ENCODE assay signal across 1 cellular context in the genomic region with DNA sequence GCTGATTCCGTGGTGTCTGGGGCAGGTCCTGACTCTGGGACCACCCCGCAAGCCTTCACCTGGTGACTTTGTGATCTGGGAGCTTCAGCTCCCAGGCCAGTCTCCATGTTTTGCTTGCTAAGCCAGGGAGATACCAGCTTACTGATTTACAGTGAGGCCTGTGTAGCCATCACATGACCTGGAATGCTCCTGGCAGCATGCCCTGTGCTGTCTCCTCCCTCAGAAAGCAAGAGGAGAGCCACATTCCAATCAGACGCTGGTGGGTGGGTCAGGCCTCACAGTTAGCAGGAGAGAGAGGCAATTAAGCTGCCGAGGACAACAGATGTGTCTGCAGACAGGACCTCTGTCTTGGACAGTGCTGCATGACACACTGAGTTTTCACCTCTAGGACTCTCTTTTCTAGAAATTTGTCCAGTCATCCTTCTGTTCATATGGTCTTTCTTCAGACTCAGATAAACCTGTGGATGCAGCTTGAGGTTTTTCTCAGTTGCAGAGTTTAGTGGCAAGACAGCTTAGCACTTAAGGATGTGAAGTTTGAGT.
TF ChIP-seq lines count a peak whose summit lies in the region.

No MANE protein-coding gene starts in this region.

TF ChIP-seq in HepG2, 621 proteins besides CTCF, POLR2A, EP300 and RAD21 (continued from another document and continues in another):
- TF ChIP-seq, protein P1, sequence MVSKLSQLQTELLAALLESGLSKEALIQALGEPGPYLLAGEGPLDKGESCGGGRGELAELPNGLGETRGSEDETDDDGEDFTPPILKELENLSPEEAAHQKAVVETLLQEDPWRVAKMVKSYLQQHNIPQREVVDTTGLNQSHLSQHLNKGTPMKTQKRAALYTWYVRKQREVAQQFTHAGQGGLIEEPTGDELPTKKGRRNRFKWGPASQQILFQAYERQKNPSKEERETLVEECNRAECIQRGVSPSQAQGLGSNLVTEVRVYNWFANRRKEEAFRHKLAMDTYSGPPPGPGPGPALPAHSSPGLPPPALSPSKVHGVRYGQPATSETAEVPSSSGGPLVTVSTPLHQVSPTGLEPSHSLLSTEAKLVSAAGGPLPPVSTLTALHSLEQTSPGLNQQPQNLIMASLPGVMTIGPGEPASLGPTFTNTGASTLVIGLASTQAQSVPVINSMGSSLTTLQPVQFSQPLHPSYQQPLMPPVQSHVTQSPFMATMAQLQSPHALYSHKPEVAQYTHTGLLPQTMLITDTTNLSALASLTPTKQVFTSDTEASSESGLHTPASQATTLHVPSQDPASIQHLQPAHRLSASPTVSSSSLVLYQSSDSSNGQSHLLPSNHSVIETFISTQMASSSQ (IDR thresholded peaks at IDR 0.05; ENCODE audit: low read depth), result peak; percentile 58; the same call in 1 of the 2 replicates
- TF ChIP-seq, protein P1 (CRISPR knock-in tag; IDR thresholded peaks at IDR 0.05; ENCODE audit: borderline replicate concordance), result peak; percentile 76; the same call in 1 of the 2 replicates
- TF ChIP-seq NCOR1 (IDR thresholded peaks at IDR 0.05; ENCODE audit: borderline replicate concordance, low read length) (no peak), SP5 (CRISPR knock-in tag; IDR thresholded peaks at IDR 0.05; ENCODE audit: borderline replicate concordance, low read depth) (peak; percentile 76), HES4 (CRISPR knock-in tag; IDR thresholded peaks at IDR 0.05; ENCODE audit: borderline replicate concordance) (no peak), MZF1 (CRISPR knock-in tag; IDR thresholded peaks at IDR 0.05; ENCODE audit: borderline replicate concordance) (no peak), ZNF556 (CRISPR knock-in tag; IDR thresholded peaks at IDR 0.05; ENCODE audit: borderline replicate concordance) (no peak), NKX3-1 (CRISPR knock-in tag; IDR thresholded peaks at IDR 0.05) (no peak), ZNF3 (CRISPR knock-in tag; IDR thresholded peaks at IDR 0.05) (no peak), RARA (CRISPR knock-in tag; IDR thresholded peaks at IDR 0.05) (no peak), IKZF4 (CRISPR knock-in tag; IDR thresholded peaks at IDR 0.05; ENCODE audit: borderline replicate concordance, low read depth, not compliant biosample characterization) (no peak), ZBTB8A (CRISPR knock-in tag; IDR thresholded peaks at IDR 0.05; ENCODE audit: borderline replicate concordance, low read depth) (no peak), KLF16 (CRISPR knock-in tag; IDR thresholded peaks at IDR 0.05) (0 out of 4 replicates have a peak, but pooled peaks of 1 of the 2 experiments have one; percentile 30), ZFX (CRISPR knock-in tag; IDR thresholded peaks at IDR 0.05; ENCODE audit: low read depth) (peak; percentile 78), SOX5 (CRISPR knock-in tag; IDR thresholded peaks at IDR 0.05; ENCODE audit: borderline replicate concordance) (peak; percentile 68; the same call in 1 of the 2 replicates), ZNF772 (CRISPR knock-in tag; IDR thresholded peaks at IDR 0.05) (peak; percentile 53; the same call in 1 of the 2 replicates), ZNF543 (CRISPR knock-in tag; IDR thresholded peaks at IDR 0.05) (no peak), MED1 (CRISPR knock-in tag; IDR thresholded peaks at IDR 0.05) (peak; percentile 51), SATB2 (CRISPR knock-in tag; IDR thresholded peaks at IDR 0.05) (no peak), MTF1 (CRISPR knock-in tag; IDR thresholded peaks at IDR 0.05) (no peak), ZNF329 (CRISPR knock-in tag; IDR thresholded peaks at IDR 0.05; ENCODE audit: low read depth) (no peak), CHD4 (IDR thresholded peaks at IDR 0.05; ENCODE audit: borderline replicate concordance, low read length) (no peak), NCOA2 (CRISPR knock-in tag; IDR thresholded peaks at IDR 0.05) (peak; percentile 48; the same call in 1 of the 2 replicates), ZNF235 (CRISPR knock-in tag; IDR thresholded peaks at IDR 0.05; ENCODE audit: borderline replicate concordance) (no peak), MIXL1 (CRISPR knock-in tag; IDR thresholded peaks at IDR 0.05) (peak; percentile 46; the same call in 1 of the 2 replicates), REPIN1 (CRISPR knock-in tag; IDR thresholded peaks at IDR 0.05; ENCODE audit: borderline replicate concordance, low read depth) (peak; percentile 57; the same call in 1 of the 2 replicates), HDAC6 (IDR thresholded peaks at IDR 0.05; ENCODE audit: low read depth, low read length) (no peak), KDM5B (CRISPR knock-in tag; IDR thresholded peaks at IDR 0.05; ENCODE audit: borderline replicate concordance) (peak; percentile 62; the same call in 1 of the 2 replicates), TBL1XR1 (IDR thresholded peaks at IDR 0.05; ENCODE audit: borderline replicate concordance, low read length, partially characterized antibody) (no peak), DMAP1 (CRISPR knock-in tag; IDR thresholded peaks at IDR 0.05) (peak; percentile 48; the same call in 1 of the 2 replicates), ZNF878 (CRISPR knock-in tag; IDR thresholded peaks at IDR 0.05) (no peak), PRPF4 (IDR thresholded peaks at IDR 0.05; ENCODE audit: low read depth, low read length, poor library complexity, severe bottlenecking) (no peak), ZNF282 (IDR thresholded peaks at IDR 0.05; ENCODE audit: partially characterized antibody) (no peak), ZFP41 (CRISPR knock-in tag; IDR thresholded peaks at IDR 0.05; ENCODE audit: borderline replicate concordance) (no peak), ZNF777 (CRISPR knock-in tag; IDR thresholded peaks at IDR 0.05) (peak; percentile 38), MIER3 (CRISPR knock-in tag; IDR thresholded peaks at IDR 0.05; ENCODE audit: borderline replicate concordance) (no peak), SIX1 (CRISPR knock-in tag; IDR thresholded peaks at IDR 0.05; ENCODE audit: borderline replicate concordance) (no peak), MYC (CRISPR knock-in tag; IDR thresholded peaks at IDR 0.05; ENCODE audit: borderline replicate concordance) (peak; percentile 49; the same call in 1 of the 2 replicates), NFE2L1 (CRISPR knock-in tag; IDR thresholded peaks at IDR 0.05; ENCODE audit: borderline replicate concordance) (no peak), POLR2AphosphoS2 (IDR thresholded peaks at IDR 0.05; ENCODE audit: low read depth, low read length) (no peak), ZNF232 (CRISPR knock-in tag; IDR thresholded peaks at IDR 0.05; ENCODE audit: borderline replicate concordance) (no peak), MTA1 (CRISPR knock-in tag; IDR thresholded peaks at IDR 0.05; ENCODE audit: borderline replicate concordance) (no peak)
- TF ChIP-seq, protein P2, sequence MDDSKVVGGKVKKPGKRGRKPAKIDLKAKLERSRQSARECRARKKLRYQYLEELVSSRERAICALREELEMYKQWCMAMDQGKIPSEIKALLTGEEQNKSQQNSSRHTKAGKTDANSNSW (CRISPR knock-in tag; IDR thresholded peaks at IDR 0.05; ENCODE audit: borderline replicate concordance), result no peak
- TF ChIP-seq, protein P3, sequence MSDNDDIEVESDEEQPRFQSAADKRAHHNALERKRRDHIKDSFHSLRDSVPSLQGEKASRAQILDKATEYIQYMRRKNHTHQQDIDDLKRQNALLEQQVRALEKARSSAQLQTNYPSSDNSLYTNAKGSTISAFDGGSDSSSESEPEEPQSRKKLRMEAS (IDR thresholded peaks at IDR 0.05), result peak; percentile 57
- TF ChIP-seq, protein P4, sequence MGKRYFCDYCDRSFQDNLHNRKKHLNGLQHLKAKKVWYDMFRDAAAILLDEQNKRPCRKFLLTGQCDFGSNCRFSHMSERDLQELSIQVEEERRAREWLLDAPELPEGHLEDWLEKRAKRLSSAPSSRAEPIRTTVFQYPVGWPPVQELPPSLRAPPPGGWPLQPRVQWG (CRISPR knock-in tag; IDR thresholded peaks at IDR 0.05; ENCODE audit: borderline replicate concordance, low read depth), result no peak
- TF ChIP-seq, protein P5, sequence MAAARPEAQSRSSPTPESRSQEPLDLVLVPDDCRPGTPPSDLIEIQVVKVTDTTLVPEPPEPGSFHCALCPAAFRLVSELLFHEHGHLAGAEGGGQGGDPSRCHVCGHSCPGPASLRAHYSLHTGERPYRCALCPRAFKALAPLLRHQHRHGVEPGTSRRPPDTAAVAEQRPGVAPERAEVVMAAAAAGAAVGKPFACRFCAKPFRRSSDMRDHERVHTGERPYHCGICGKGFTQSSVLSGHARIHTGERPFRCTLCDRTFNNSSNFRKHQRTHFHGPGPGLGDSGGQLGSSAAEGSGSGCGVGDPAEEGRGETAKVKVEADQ (CRISPR knock-in tag; IDR thresholded peaks at IDR 0.05; ENCODE audit: borderline replicate concordance), result no peak
- TF ChIP-seq, protein P6, sequence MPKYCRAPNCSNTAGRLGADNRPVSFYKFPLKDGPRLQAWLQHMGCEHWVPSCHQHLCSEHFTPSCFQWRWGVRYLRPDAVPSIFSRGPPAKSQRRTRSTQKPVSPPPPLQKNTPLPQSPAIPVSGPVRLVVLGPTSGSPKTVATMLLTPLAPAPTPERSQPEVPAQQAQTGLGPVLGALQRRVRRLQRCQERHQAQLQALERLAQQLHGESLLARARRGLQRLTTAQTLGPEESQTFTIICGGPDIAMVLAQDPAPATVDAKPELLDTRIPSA (CRISPR knock-in tag; IDR thresholded peaks at IDR 0.05; ENCODE audit: borderline replicate concordance), result no peak
- TF ChIP-seq, protein P7, sequence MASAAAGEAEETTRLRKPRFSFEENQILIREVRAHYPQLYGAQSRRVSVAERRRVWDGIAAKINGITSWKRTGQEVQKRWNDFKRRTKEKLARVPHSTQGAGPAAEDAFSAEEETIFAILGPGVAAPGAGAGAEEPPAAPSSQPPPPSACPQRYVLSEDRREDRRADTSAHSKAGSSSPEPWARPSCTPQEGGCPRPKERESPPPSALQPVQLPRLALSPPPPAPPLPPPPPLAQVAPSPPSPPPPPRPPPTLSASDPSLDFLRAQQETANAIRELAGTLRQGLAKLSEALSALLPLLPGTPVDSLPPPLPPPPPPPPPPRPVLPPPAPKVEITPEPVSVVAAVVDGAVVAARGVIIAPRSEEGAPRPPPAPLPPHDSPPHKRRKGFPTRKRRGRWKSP (CRISPR knock-in tag; IDR thresholded peaks at IDR 0.05), result no peak
- TF ChIP-seq, protein P8, sequence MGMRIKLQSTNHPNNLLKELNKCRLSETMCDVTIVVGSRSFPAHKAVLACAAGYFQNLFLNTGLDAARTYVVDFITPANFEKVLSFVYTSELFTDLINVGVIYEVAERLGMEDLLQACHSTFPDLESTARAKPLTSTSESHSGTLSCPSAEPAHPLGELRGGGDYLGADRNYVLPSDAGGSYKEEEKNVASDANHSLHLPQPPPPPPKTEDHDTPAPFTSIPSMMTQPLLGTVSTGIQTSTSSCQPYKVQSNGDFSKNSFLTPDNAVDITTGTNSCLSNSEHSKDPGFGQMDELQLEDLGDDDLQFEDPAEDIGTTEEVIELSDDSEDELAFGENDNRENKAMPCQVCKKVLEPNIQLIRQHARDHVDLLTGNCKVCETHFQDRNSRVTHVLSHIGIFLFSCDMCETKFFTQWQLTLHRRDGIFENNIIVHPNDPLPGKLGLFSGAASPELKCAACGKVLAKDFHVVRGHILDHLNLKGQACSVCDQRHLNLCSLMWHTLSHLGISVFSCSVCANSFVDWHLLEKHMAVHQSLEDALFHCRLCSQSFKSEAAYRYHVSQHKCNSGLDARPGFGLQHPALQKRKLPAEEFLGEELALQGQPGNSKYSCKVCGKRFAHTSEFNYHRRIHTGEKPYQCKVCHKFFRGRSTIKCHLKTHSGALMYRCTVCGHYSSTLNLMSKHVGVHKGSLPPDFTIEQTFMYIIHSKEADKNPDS (CRISPR knock-in tag; IDR thresholded peaks at IDR 0.05), result no peak
- TF ChIP-seq, protein P9, sequence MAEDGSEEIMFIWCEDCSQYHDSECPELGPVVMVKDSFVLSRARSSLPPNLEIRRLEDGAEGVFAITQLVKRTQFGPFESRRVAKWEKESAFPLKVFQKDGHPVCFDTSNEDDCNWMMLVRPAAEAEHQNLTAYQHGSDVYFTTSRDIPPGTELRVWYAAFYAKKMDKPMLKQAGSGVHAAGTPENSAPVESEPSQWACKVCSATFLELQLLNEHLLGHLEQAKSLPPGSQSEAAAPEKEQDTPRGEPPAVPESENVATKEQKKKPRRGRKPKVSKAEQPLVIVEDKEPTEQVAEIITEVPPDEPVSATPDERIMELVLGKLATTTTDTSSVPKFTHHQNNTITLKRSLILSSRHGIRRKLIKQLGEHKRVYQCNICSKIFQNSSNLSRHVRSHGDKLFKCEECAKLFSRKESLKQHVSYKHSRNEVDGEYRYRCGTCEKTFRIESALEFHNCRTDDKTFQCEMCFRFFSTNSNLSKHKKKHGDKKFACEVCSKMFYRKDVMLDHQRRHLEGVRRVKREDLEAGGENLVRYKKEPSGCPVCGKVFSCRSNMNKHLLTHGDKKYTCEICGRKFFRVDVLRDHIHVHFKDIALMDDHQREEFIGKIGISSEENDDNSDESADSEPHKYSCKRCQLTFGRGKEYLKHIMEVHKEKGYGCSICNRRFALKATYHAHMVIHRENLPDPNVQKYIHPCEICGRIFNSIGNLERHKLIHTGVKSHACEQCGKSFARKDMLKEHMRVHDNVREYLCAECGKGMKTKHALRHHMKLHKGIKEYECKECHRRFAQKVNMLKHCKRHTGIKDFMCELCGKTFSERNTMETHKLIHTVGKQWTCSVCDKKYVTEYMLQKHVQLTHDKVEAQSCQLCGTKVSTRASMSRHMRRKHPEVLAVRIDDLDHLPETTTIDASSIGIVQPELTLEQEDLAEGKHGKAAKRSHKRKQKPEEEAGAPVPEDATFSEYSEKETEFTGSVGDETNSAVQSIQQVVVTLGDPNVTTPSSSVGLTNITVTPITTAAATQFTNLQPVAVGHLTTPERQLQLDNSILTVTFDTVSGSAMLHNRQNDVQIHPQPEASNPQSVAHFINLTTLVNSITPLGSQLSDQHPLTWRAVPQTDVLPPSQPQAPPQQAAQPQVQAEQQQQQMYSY (CRISPR knock-in tag; IDR thresholded peaks at IDR 0.05), result peak; percentile 96
- TF ChIP-seq, protein P10, sequence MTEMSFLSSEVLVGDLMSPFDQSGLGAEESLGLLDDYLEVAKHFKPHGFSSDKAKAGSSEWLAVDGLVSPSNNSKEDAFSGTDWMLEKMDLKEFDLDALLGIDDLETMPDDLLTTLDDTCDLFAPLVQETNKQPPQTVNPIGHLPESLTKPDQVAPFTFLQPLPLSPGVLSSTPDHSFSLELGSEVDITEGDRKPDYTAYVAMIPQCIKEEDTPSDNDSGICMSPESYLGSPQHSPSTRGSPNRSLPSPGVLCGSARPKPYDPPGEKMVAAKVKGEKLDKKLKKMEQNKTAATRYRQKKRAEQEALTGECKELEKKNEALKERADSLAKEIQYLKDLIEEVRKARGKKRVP (CRISPR knock-in tag; IDR thresholded peaks at IDR 0.05), result no peak
